Comparison of ENCODE assay signal across 25 cellular contexts in genomic region chr3:34837848-34838741, GRCh38.
"Had no signal": no experiment of that assay in that cellular context is flagged by ENCODE, and none has a peak within 500 bp of the region (broad histone marks: within the 10 kb centered on the region; RNA-seq: fewer than 3 reads in every experiment).

No MANE protein-coding gene starts in this region.

- H3K27me3 ChIP-seq: cardiac muscle cell, foreskin keratinocyte, right atrium auricular region, suprapubic skin, transverse colon, vagina had no signal

- H3K36me3 Mint-ChIP-seq: activated naive CD4-positive, alpha-beta T cell treated with anti-CD3 and anti-CD28 coated beads, Interleukin-2, amount 10 ng/mL, durations not matched to agents 7 days and 5 days had no signal

- H3K27me3 Mint-ChIP-seq: activated naive CD4-positive, alpha-beta T cell treated with anti-CD3 and anti-CD28 coated beads, Interleukin-2, amount 10 ng/mL, durations not matched to agents 7 days and 5 days; dendritic cell treated with granulocyte-macrophage colony-stimulating factor and Interleukin-4, amounts not matched to agents 40 ng/mL and 50 ng/mL, for 4 days; effector memory CD8-positive, alpha-beta T cell; stimulated activated naive CD8-positive, alpha-beta T cell treated with anti-CD3 and anti-CD28 coated beads, Interleukin-15, Interleukin-2, amounts not matched to agents 100 ng/mL and 50 ng/mL, for 24 hours had no signal

- H3K9me3 ChIP-seq: left ventricle myocardium inferior, right atrium auricular region, suprapubic skin, transverse colon, vagina had no signal

- H3K27ac Mint-ChIP-seq: activated naive CD4-positive, alpha-beta T cell treated with anti-CD3 and anti-CD28 coated beads, Interleukin-2, amount 10 ng/mL, durations not matched to agents 7 days and 5 days; dendritic cell treated with granulocyte-macrophage colony-stimulating factor and Interleukin-4, amounts not matched to agents 40 ng/mL and 50 ng/mL, for 4 days; effector memory CD8-positive, alpha-beta T cell; nephron; stimulated activated naive CD8-positive, alpha-beta T cell treated with anti-CD3 and anti-CD28 coated beads, Interleukin-15, Interleukin-2, amounts not matched to agents 100 ng/mL and 50 ng/mL, for 24 hours; T-helper 1 cell treated with Interleukin-12 subunit alpha and Interleukin-12 subunit beta and Interleukin-4 antibody, amounts not matched to agents 30 μg/mL and 1 μg/mL, for 36 hours had no signal

- H3K9me3 Mint-ChIP-seq: nephron; T-helper 1 cell treated with Interleukin-12 subunit alpha and Interleukin-12 subunit beta and Interleukin-4 antibody, amounts not matched to agents 30 μg/mL and 1 μg/mL, for 36 hours had no signal

- H3K4me3 ChIP-seq: cardiac muscle cell, left ventricle myocardium inferior, right atrium auricular region, suprapubic skin, transverse colon, vagina had no signal

- H3K4me3 Mint-ChIP-seq: activated naive CD4-positive, alpha-beta T cell treated with anti-CD3 and anti-CD28 coated beads, Interleukin-2, amount 10 ng/mL, durations not matched to agents 7 days and 5 days; dendritic cell treated with granulocyte-macrophage colony-stimulating factor and Interleukin-4, amounts not matched to agents 40 ng/mL and 50 ng/mL, for 4 days; effector memory CD8-positive, alpha-beta T cell; nephron; stimulated activated naive CD8-positive, alpha-beta T cell treated with anti-CD3 and anti-CD28 coated beads, Interleukin-15, Interleukin-2, amounts not matched to agents 100 ng/mL and 50 ng/mL, for 24 hours; T-helper 1 cell treated with Interleukin-12 subunit alpha and Interleukin-12 subunit beta and Interleukin-4 antibody, amounts not matched to agents 30 μg/mL and 1 μg/mL, for 36 hours had no signal

- H3K36me3 ChIP-seq: cardiac muscle cell, left ventricle myocardium inferior, right atrium auricular region, suprapubic skin, transverse colon, vagina had no signal

- ATAC-seq: effector memory CD8-positive, alpha-beta T cell; foreskin keratinocyte had no signal

- DNase-seq: activated CD4-positive, CD25-positive, alpha-beta regulatory T cell treated with anti-CD3 and anti-CD28 coated beads, Interleukin-2, amount 50 U/mL, for 72 hours; activated CD8-positive, alpha-beta memory T cell treated with anti-CD3 and anti-CD28 coated beads for 24 hours; activated CD8-positive, alpha-beta memory T cell treated with anti-CD3 and anti-CD28 coated beads, Interleukin-2, amount 50 U/mL, for 48 hours; activated effector memory CD4-positive, alpha-beta T cell treated with Interleukin-2 at 50 U/mL for 16 hours; activated naive CD4-positive, alpha-beta T cell treated with anti-CD3 and anti-CD28 coated beads, Interleukin-2, amount 10 ng/mL, durations not matched to agents 7 days and 5 days; activated T-cell treated with anti-CD3 and anti-CD28 coated beads, Interleukin-2, amount 50 U/mL, for 48 hours; aorta; effector memory CD8-positive, alpha-beta T cell; foreskin keratinocyte; hypothalamus; islet precursor cell; left ventricle myocardium inferior; mammary epithelial cell; midbrain; occipital lobe; transverse colon had no signal

- H3K4me1 ChIP-seq: foreskin keratinocyte, suprapubic skin, transverse colon, vagina had no signal

- H3K27ac ChIP-seq: cardiac muscle cell, foreskin keratinocyte, left ventricle myocardium inferior, right atrium auricular region, suprapubic skin, transverse colon, vagina, VCaP had no signal

- H3K4me1 Mint-ChIP-seq: activated naive CD4-positive, alpha-beta T cell treated with anti-CD3 and anti-CD28 coated beads, Interleukin-2, amount 10 ng/mL, durations not matched to agents 7 days and 5 days had no signal
